8 cellular contexts compared by ENCODE assay signal in the genomic region with DNA sequence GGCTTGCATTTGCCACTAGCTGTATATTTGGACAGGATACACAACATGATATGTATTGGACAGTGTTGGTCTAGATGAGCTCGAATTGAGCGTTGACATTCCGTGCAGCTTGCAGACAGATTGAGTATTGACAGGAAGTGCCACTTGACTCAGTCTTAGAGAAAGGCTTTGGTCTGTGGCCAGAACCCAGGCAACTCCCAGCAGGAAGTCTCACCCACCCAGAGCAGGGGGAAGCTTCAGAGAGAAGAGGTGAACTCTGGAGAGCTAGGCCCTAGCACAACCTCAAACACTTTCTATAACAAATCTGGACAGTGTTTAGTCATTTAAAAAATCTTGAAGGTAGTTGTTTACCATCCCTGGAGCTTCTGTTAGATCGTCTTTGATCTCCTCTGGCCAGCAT.
DNase-seq lines count a peak whose midpoint lies in the region; ATAC-seq and TF ChIP-seq lines count a peak whose summit lies in the region.

No MANE protein-coding gene starts in this region.

- H3K9me3 ChIP-seq in KOPT-K1 (ENCODE audit: insufficient read depth, low read length, poor library complexity, severe bottlenecking) (peaks cover 15% of the 10 kb centered on the region), thyroid gland (no peaks in the 10 kb centered on the region), BE2C (peaks cover 2% of the 10 kb centered on the region; the same call in 1 of the 2 replicates)

- no peaks in the 10 kb centered on the region for H3K36me3 ChIP-seq in KOPT-K1 (ENCODE audit: insufficient read depth, low read length)
- no peaks in the 10 kb centered on the region for H3K36me3 ChIP-seq in thyroid gland
- no peaks in the 10 kb centered on the region for H3K36me3 ChIP-seq in BE2C

- 23% methylated on average over 4 of the region's 4 CpGs for WGBS in thyroid gland, 2 donors

- TF ChIP-seq POLR2A in thyroid gland (IDR thresholded peaks at IDR 0.05), result no peak

- H3K27ac ChIP-seq in KOPT-K1 (ENCODE audit: low read depth, low read length, poor library complexity, severe bottlenecking), result peak overlapping the region; percentile 15
- H3K27ac ChIP-seq in thyroid gland, result peak overlapping the region in 1 of 3 donors; percentile 6
- no peak overlapping the region for H3K27ac ChIP-seq in substantia nigra (ENCODE audit: low read depth, low read length, poor library complexity, severe bottlenecking)

- peak; percentile 48 for DNase-seq in ELR (ENCODE audit: low read depth)
- peak; percentile 46 for DNase-seq in activated CD4-positive, alpha-beta T cell treated with anti-CD3 and anti-CD28 coated beads, Interleukin-2, amount 50 U/mL, for 1 hour
- DNase-seq in glomerular visceral epithelial cell (ENCODE audit: extremely low spot score), result peak; percentile 48
- peak; percentile 59 to 64 for DNase-seq in thyroid gland
- no peak for DNase-seq in substantia nigra (lab: John Stamatoyannopoulos, UW)
- DNase-seq in BE2C, result no peak

- TF ChIP-seq CTCF in thyroid gland (IDR thresholded peaks at IDR 0.05) (no peak), BE2C (IDR thresholded peaks at IDR 0.05; ENCODE audit: low read depth, low read length) (no peak)

- H3K27me3 ChIP-seq in thyroid gland, result no peaks in the 10 kb centered on the region
- no peaks in the 10 kb centered on the region for H3K27me3 ChIP-seq in BE2C

- H3K4me1 ChIP-seq in thyroid gland, result peaks cover 9% of the 10 kb centered on the region in 2 donors
- H3K4me1 ChIP-seq in BE2C, result no peaks in the 10 kb centered on the region

- ATAC-seq in GM21576 (IDR thresholded peaks at IDR 0.05; ENCODE audit: unreplicated experiment), result peak; percentile 75

- H3K4me3 ChIP-seq in thyroid gland (replicated peaks in 1 of 3), result no peak overlapping the region
- no peak overlapping the region for H3K4me3 ChIP-seq in BE2C (ENCODE audit: low read depth, low read length)

- intact Hi-C loops in thyroid gland (cut with DNase I), result no loop called here

Comparison
In these comparisons a context has a peak if more than half of its experiments do, and no peak if none do; other contexts are left out.
1. DNase-seq: peak in ELR (single experiment), activated CD4-positive, alpha-beta T cell treated with anti-CD3 and anti-CD28 coated beads, Interleukin-2, amount 50 U/mL, for 1 hour (single experiment), glomerular visceral epithelial cell (single experiment) and thyroid gland (2 of 2); none in substantia nigra (0 of 49) and BE2C (single experiment).